Comparison of ENCODE assay signal across 8 cellular contexts in the genomic region with DNA sequence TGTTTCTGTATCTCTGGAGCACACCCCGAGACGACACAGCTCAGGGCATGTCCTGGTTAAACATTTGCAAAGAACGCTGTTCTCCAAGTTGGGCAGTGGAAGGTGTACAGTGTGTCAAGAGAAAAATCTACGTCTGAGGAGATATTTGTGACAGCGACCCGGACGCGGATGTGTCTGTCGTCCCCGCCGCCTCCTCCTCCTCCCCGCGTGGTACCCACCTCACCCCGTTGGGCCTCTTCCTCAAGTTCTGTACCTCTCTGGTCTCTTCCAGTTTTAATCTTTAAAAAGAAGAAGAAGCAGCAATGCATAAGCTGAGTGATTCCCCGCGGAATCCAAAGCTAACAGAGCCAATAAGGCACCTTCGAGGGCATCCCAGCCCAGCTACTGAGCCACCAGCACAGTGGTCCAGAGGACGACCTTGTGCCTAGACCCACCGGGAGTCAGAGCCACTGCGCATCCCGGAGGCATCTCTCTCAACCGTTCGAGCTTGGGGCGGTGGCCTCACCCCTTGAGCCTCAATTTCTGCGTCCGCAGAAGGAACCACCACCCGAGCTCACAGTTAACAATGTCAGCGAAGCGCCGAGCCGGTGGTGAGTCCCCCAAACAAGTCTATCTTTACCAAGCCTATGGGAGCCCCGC. TPM values are rescaled to one million over a fixed set of nuclear protein-coding genes. Genes with fewer than 3 reads are reported as not detected.
DNase-seq lines count a peak whose midpoint lies in the region; ATAC-seq and TF ChIP-seq lines count a peak whose summit lies in the region.

No MANE protein-coding gene starts in this region.

- peaks cover 60% of the 10 kb centered on the region for H3K4me1 Mint-ChIP-seq in CD4-positive, alpha-beta T cell (ENCODE audit: low read depth)
- H3K4me1 Mint-ChIP-seq in activated T-helper 2 cell treated with anti-CD3 and anti-CD28 coated beads, Interferon-gamma antibody, Interleukin-2, Interleukin-4, amounts not matched to agents 10 μg/mL and 5 μg/mL and 100 μg/mL, durations not matched to agents 14 hours and 24 hours and 36 hours (ENCODE audit: low read depth): peaks cover 43% of the 10 kb centered on the region

- CTCF ChIA-PET in CD4-positive, alpha-beta T cell (lab: Charles Lee): interaction anchor here (1.1 to 2.5 kb wide), 2 partner anchors 34 to 50 kb away, joined by 3 to 8 read pairs; no protein-coding TSS in a partner anchor

- H3K27me3 ChIP-seq in CD4-positive, alpha-beta T cell (ENCODE audit: control insufficient read depth, insufficient read depth, low read length): no peaks in the 10 kb centered on the region

- ATAC-seq in CD4-positive, alpha-beta T cell (ENCODE audit: poor library complexity): peak; percentile 41
- ATAC-seq in GM21619 (IDR thresholded peaks at IDR 0.05; ENCODE audit: unreplicated experiment): peak; percentile 17

- H3K4me3 ChIP-seq in LNCaP clone FGC (ENCODE audit: low read depth, low read length): peak overlapping the region; percentile 79
- H3K4me3 ChIP-seq in retinal pigment epithelial cell (ENCODE audit: low read length): peak overlapping the region; percentile 96

- intact Hi-C loops in CD4-positive, alpha-beta T cell (cut with DNase I, micrococcal nuclease): loop anchor here (1.0 to 10.0 kb wide), 10 partner anchors 10 to 208 kb away; a partner anchor contains a TSS
- intact Hi-C loops in activated T-helper 2 cell treated with anti-CD3 and anti-CD28 coated beads, Interferon-gamma antibody, Interleukin-2, Interleukin-4, amounts not matched to agents 10 μg/mL and 5 μg/mL and 100 μg/mL, durations not matched to agents 14 hours and 24 hours and 36 hours (cut with micrococcal nuclease): loop anchor here (1.0 to 5.0 kb wide), 4 partner anchors 10 to 208 kb away; a partner anchor contains a TSS
- intact Hi-C loops in head of caudate nucleus (cut with DNase I): loop anchor here (10.0 kb wide), 1 partner anchor 400 kb away; no protein-coding TSS in a partner anchor

- no peak for TF ChIP-seq CTCF in CD4-positive, alpha-beta T cell (IDR thresholded peaks at IDR 0.05)
- TF ChIP-seq CTCF in LNCaP clone FGC (IDR thresholded peaks at IDR 0.05; ENCODE audit: control insufficient read depth, extremely low read depth, insufficient read depth): no peak
- no peak for TF ChIP-seq CTCF in retinal pigment epithelial cell (conservative IDR thresholded peaks at IDR 0.05; ENCODE audit: low read depth, low read length)

- POLR2A ChIA-PET in CD4-positive, alpha-beta T cell (lab: Charles Lee): interaction anchor here (0.6 to 6.9 kb wide), 19 partner anchors 10 to 657 kb away, joined by 3 to 134 read pairs (median 4); a partner anchor contains a TSS

- no peaks in the 10 kb centered on the region for H3K9me3 Mint-ChIP-seq in CD4-positive, alpha-beta T cell
- H3K9me3 Mint-ChIP-seq in activated T-helper 2 cell treated with anti-CD3 and anti-CD28 coated beads, Interferon-gamma antibody, Interleukin-2, Interleukin-4, amounts not matched to agents 10 μg/mL and 5 μg/mL and 100 μg/mL, durations not matched to agents 14 hours and 24 hours and 36 hours: no peaks in the 10 kb centered on the region

- peak overlapping the region; percentile 92 for H3K27ac Mint-ChIP-seq in CD4-positive, alpha-beta T cell
- peak overlapping the region; percentile 98 for H3K27ac Mint-ChIP-seq in activated T-helper 2 cell treated with anti-CD3 and anti-CD28 coated beads, Interferon-gamma antibody, Interleukin-2, Interleukin-4, amounts not matched to agents 10 μg/mL and 5 μg/mL and 100 μg/mL, durations not matched to agents 14 hours and 24 hours and 36 hours

- H3K27ac ChIP-seq in CD4-positive, alpha-beta T cell (ENCODE audit: low read depth, low read length): peak overlapping the region; percentile 94

- peak; percentile 14 to 55 (median 40) for DNase-seq in CD4-positive, alpha-beta T cell
- DNase-seq in LNCaP clone FGC (ENCODE audit: low read depth) (no peak), head of caudate nucleus (peak in 23 of 42 donors; percentile 14 to 63 (median 33)), retinal pigment epithelial cell (ENCODE audit: low read depth) (no peak), COLO668 (lab: John Stamatoyannopoulos, UW; ENCODE audit: unreplicated experiment) (no peak), NCI-H1105 (lab: John Stamatoyannopoulos, UW) (no peak)
- peak; percentile 37 for DNase-seq in activated T-helper 2 cell treated with anti-CD3 and anti-CD28 coated beads, Interferon-gamma antibody, Interleukin-2, Interleukin-4, amounts not matched to agents 10 μg/mL and 5 μg/mL and 100 μg/mL, durations not matched to agents 14 hours and 24 hours and 36 hours (ENCODE audit: low spot score)

- no peaks in the 10 kb centered on the region for H3K27me3 Mint-ChIP-seq in CD4-positive, alpha-beta T cell
- H3K27me3 Mint-ChIP-seq in activated T-helper 2 cell treated with anti-CD3 and anti-CD28 coated beads, Interferon-gamma antibody, Interleukin-2, Interleukin-4, amounts not matched to agents 10 μg/mL and 5 μg/mL and 100 μg/mL, durations not matched to agents 14 hours and 24 hours and 36 hours (ENCODE audit: low read depth): no peaks in the 10 kb centered on the region

- H3K9me3 ChIP-seq in CD4-positive, alpha-beta T cell (ENCODE audit: control insufficient read depth, low read length): no peaks in the 10 kb centered on the region

- peak overlapping the region; percentile 100 for H3K4me3 Mint-ChIP-seq in CD4-positive, alpha-beta T cell
- peak overlapping the region; percentile 98 for H3K4me3 Mint-ChIP-seq in activated T-helper 2 cell treated with anti-CD3 and anti-CD28 coated beads, Interferon-gamma antibody, Interleukin-2, Interleukin-4, amounts not matched to agents 10 μg/mL and 5 μg/mL and 100 μg/mL, durations not matched to agents 14 hours and 24 hours and 36 hours (ENCODE audit: low read depth)

- peaks cover 85% of the 10 kb centered on the region for H3K36me3 Mint-ChIP-seq in CD4-positive, alpha-beta T cell (ENCODE audit: low read depth)
- H3K36me3 Mint-ChIP-seq in activated T-helper 2 cell treated with anti-CD3 and anti-CD28 coated beads, Interferon-gamma antibody, Interleukin-2, Interleukin-4, amounts not matched to agents 10 μg/mL and 5 μg/mL and 100 μg/mL, durations not matched to agents 14 hours and 24 hours and 36 hours (ENCODE audit: low read depth): peaks cover 67% of the 10 kb centered on the region

RNA-seq across cellular contexts. Expression of a gene that starts 0.5 kb away (rescaled TPM):
- 100 to 1,000 TPM; 145 to 159 TPM for total RNA-seq in CD4-positive, alpha-beta T cell
- total RNA-seq in activated T-helper 2 cell treated with anti-CD3 and anti-CD28 coated beads, Interferon-gamma antibody, Interleukin-2, Interleukin-4, amounts not matched to agents 10 μg/mL and 5 μg/mL and 100 μg/mL, durations not matched to agents 14 hours and 24 hours and 36 hours: 54.4 and 59.6 TPM in 2 replicates

RNA-seq across cellular contexts. Expression of a gene that starts 0.7 kb away (rescaled TPM):
- 10 to 100 TPM; 80.4 to 80.9 TPM for total RNA-seq in CD4-positive, alpha-beta T cell
- 45.6 and 52.3 TPM in 2 replicates for total RNA-seq in activated T-helper 2 cell treated with anti-CD3 and anti-CD28 coated beads, Interferon-gamma antibody, Interleukin-2, Interleukin-4, amounts not matched to agents 10 μg/mL and 5 μg/mL and 100 μg/mL, durations not matched to agents 14 hours and 24 hours and 36 hours

RNA-seq across cellular contexts. Expression of a gene that starts 10.7 kb away (rescaled TPM):
- total RNA-seq in CD4-positive, alpha-beta T cell: 10 to 100 TPM; 12.6 to 13.9 TPM
- 52.5 and 55.8 TPM in 2 replicates for total RNA-seq in activated T-helper 2 cell treated with anti-CD3 and anti-CD28 coated beads, Interferon-gamma antibody, Interleukin-2, Interleukin-4, amounts not matched to agents 10 μg/mL and 5 μg/mL and 100 μg/mL, durations not matched to agents 14 hours and 24 hours and 36 hours

RNA-seq across cellular contexts. Expression of a gene that starts 31.6 kb away (rescaled TPM):
- 10 to 100 TPM; 13.4 to 15.1 TPM for total RNA-seq in CD4-positive, alpha-beta T cell
- total RNA-seq in activated T-helper 2 cell treated with anti-CD3 and anti-CD28 coated beads, Interferon-gamma antibody, Interleukin-2, Interleukin-4, amounts not matched to agents 10 μg/mL and 5 μg/mL and 100 μg/mL, durations not matched to agents 14 hours and 24 hours and 36 hours: 23.9 and 25.2 TPM in 2 replicates

Comparison
In these comparisons a context has a peak if more than half of its experiments do, and no peak if none do; other contexts are left out.
1. DNase-seq: peak in CD4-positive, alpha-beta T cell (10 of 10), activated T-helper 2 cell treated with anti-CD3 and anti-CD28 coated beads, Interferon-gamma antibody, Interleukin-2, Interleukin-4, amounts not matched to agents 10 μg/mL and 5 μg/mL and 100 μg/mL, durations not matched to agents 14 hours and 24 hours and 36 hours (single experiment) and head of caudate nucleus (23 of 42); none in LNCaP clone FGC (single experiment), retinal pigment epithelial cell (single experiment), COLO668 (single experiment) and NCI-H1105 (single experiment).